In genomic region chr16:88437367-88437964, GRCh38 we compare ENCODE assay signal across 8 cellular contexts. TPM values are rescaled to one million over a fixed set of nuclear protein-coding genes. Genes with fewer than 3 reads are reported as not detected.
A peak's percentile ranks its signal among the peaks of the same experiment; 100 is the strongest.
DNase-seq lines count a peak whose midpoint lies in the region; ATAC-seq and TF ChIP-seq lines count a peak whose summit lies in the region.

No MANE protein-coding gene starts in this region.

- DNase-seq in ELR (ENCODE audit: low read depth) = peak; percentile 52
- DNase-seq in NCI-H128 (lab: John Stamatoyannopoulos, UW; ENCODE audit: unreplicated experiment) = peak; percentile 46
- peak; percentile 69 to 73 for DNase-seq in activated CD4-positive, alpha-beta T cell treated with anti-CD3 and anti-CD28 coated beads, Interleukin-2, amount 50 U/mL, for 48 hours
- DNase-seq in effector CD4-positive, alpha-beta T cell = peak; percentile 61
- peak in 1 of 2 donors; percentile 93 for DNase-seq in upper lobe of left lung

- H3K4me1 Mint-ChIP-seq in nephron = no peaks in the 10 kb centered on the region

- H3K4me3 ChIP-seq in upper lobe of left lung = no peak overlapping the region

- H3K36me3 Mint-ChIP-seq in nephron (ENCODE audit: low read depth) = no peaks in the 10 kb centered on the region

- H3K27me3 ChIP-seq in upper lobe of left lung = no peaks in the 10 kb centered on the region

- H3K4me3 Mint-ChIP-seq in nephron = no peak overlapping the region

- TF ChIP-seq CTCF in nephron (IDR thresholded peaks at IDR 0.05; ENCODE audit: unreplicated experiment in 3 of 3) (peak; percentile 73 to 95 (median 94)), upper lobe of left lung (IDR thresholded peaks at IDR 0.05) (peak; percentile 82 to 94 (median 88))

- H3K9me3 Mint-ChIP-seq in nephron = no peaks in the 10 kb centered on the region

- TF ChIP-seq EP300 in upper lobe of left lung (IDR thresholded peaks at IDR 0.05) = no peak

- ATAC-seq in upper lobe of left lung (ENCODE audit: low FRiP score in 2 of 2) = peak in 1 of 2 donors; percentile 44
- no peak for ATAC-seq in GM21528 (IDR thresholded peaks at IDR 0.05; ENCODE audit: low FRiP score, unreplicated experiment)
- no peak for ATAC-seq in GM19463 (IDR thresholded peaks at IDR 0.05; ENCODE audit: unreplicated experiment)

- H3K36me3 ChIP-seq in upper lobe of left lung = no peaks in the 10 kb centered on the region

- no peaks in the 10 kb centered on the region for H3K9me3 ChIP-seq in upper lobe of left lung

- WGBS in upper lobe of left lung, 2 donors = 48 to 53% methylated on average over 21 to 29 of the region's 55 CpGs

- no peak for TF ChIP-seq POLR2A in upper lobe of left lung (IDR thresholded peaks at IDR 0.05)

- H3K27ac Mint-ChIP-seq in nephron = no peak overlapping the region

- no peak overlapping the region for H3K27ac ChIP-seq in upper lobe of left lung

- H3K27me3 Mint-ChIP-seq in nephron (ENCODE audit: low read depth) = peaks cover 6% of the 10 kb centered on the region

- H3K4me1 ChIP-seq in upper lobe of left lung = peaks cover 0 to 8% (median 4%) of the 10 kb centered on the region in 4 donors

RNA-seq across cellular contexts. Expression of gene ZFPM1, which starts 15.6 kb away (rescaled TPM):
- 1 to 10 TPM; 1.0 to 8.4 (median 3.3) TPM for total RNA-seq in upper lobe of left lung

RNA-seq across cellular contexts. Expression of gene ZNF469, which starts 54.7 kb away (rescaled TPM):
- 1 to 10 TPM in 5 of 6 donors, under 1 TPM in 1; 0.98 to 4.2 (median 2.4) TPM for total RNA-seq in upper lobe of left lung
